Comparison of ENCODE assay signal across 10 cellular contexts in the genomic region with DNA sequence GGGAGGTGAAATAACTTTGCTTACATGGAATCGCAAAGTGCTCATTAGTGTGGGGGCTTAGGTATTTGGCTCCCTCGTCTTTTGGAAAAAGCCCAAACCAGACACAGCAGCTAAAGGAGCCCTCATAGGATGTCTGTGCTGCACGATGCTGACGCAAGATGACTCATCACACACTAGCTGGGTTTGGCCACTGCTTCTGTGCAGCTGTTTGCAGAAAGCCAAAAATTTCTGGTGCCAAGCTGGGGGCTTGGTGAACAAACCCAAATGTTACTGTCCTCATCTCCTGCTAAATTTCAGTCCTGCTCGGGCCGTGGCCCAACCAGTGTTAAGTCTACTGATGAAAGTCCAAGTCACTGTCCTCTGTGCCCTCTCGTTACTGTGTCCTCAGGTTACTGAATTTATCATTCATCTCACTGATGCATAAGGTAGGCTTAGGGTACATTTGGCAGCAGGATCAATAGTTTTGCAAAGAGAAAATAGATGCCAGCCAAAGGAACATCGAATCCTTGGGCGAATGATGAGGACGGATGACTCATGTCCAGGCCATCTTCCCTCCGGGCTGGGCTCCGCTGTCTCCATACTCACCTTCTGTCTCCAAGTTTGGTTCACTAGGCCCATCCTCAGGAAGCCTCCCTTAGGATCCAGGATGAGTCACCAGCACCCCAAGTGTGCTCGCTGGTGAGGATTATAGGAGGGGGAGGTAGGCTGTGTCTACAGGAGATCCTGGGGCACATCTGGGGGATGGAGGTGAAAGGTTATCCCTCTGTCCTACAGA.
DNase-seq lines count a peak whose midpoint lies in the region; ATAC-seq and TF ChIP-seq lines count a peak whose summit lies in the region.
"Had no signal": no experiment of that assay in that cellular context is flagged by ENCODE, and none has a peak within 500 bp of the region (broad histone marks: within the 10 kb centered on the region; RNA-seq: fewer than 3 reads in every experiment).

No MANE protein-coding gene starts in this region.

- H3K27ac ChIP-seq in SJCRH30 (peak overlapping the region; percentile 64), ovary (peak overlapping the region; percentile 59 to 65)
- H3K27ac ChIP-seq: BLaER1, parathyroid adenoma had no signal

- intact Hi-C loops in ovary (cut with DNase I), result loop anchor here (5.0 to 10.0 kb wide), 2 partner anchors 929 to 932 kb away; no protein-coding TSS in a partner anchor

- peak; percentile 3 for DNase-seq in NCI-H2196 (lab: John Stamatoyannopoulos, UW; ENCODE audit: unreplicated experiment)
- no peak for DNase-seq in NCI-H2196 treated with DMSO at 0.1 percent for 48 hours (lab: John Stamatoyannopoulos, UW; ENCODE audit: unreplicated experiment)
- DNase-seq in SJCRH30, result peak; percentile 88 to 94
- DNase-seq in fibroblast of pulmonary artery (ENCODE audit: low read depth), result peak; percentile 98
- DNase-seq in ovary, result peak; percentile 79 to 84 (median 82)
- DNase-seq in HuH-7.5 (ENCODE audit: low spot score), result no peak

- H3K4me3 ChIP-seq in SJCRH30, result peak overlapping the region; percentile 47
- peak overlapping the region; percentile 50 for H3K4me3 ChIP-seq in fibroblast of pulmonary artery (replicated peaks; ENCODE audit: low read depth, low read length)
- no peak overlapping the region for H3K4me3 ChIP-seq in ovary
- H3K4me3 ChIP-seq: BLaER1 had no signal

- H3K9me3 ChIP-seq in SJCRH30 (replicated peaks) (no peaks in the 10 kb centered on the region), ovary (no peaks in the 10 kb centered on the region)

- TF ChIP-seq POLR2A in ovary (IDR thresholded peaks at IDR 0.05), result no peak

- peaks cover 20% of the 10 kb centered on the region for H3K4me1 ChIP-seq in SJCRH30
- peaks cover 2% of the 10 kb centered on the region for H3K4me1 ChIP-seq in ovary (ENCODE audit: insufficient read depth)
- H3K4me1 ChIP-seq: BLaER1, parathyroid adenoma had no signal

- TF ChIP-seq EP300 in ovary (IDR thresholded peaks at IDR 0.05), result no peak

- H3K36me3 ChIP-seq in SJCRH30, result no peaks in the 10 kb centered on the region
- no peaks in the 10 kb centered on the region for H3K36me3 ChIP-seq in ovary
- H3K36me3 ChIP-seq: BLaER1 had no signal

- ATAC-seq in HG03354 (IDR thresholded peaks at IDR 0.05; ENCODE audit: poor library complexity, severe bottlenecking, unreplicated experiment), result no peak
- ATAC-seq in GM18517 (IDR thresholded peaks at IDR 0.05; ENCODE audit: unreplicated experiment), result no peak

- no peaks in the 10 kb centered on the region for H3K27me3 ChIP-seq in SJCRH30
- no peaks in the 10 kb centered on the region for H3K27me3 ChIP-seq in ovary
- H3K27me3 ChIP-seq: BLaER1 had no signal

- 25 to 33% (median 33%) methylated on average over 13 of the region's 13 CpGs for WGBS in ovary, 3 donors

- TF ChIP-seq CTCF in fibroblast of pulmonary artery (IDR thresholded peaks at IDR 0.05; ENCODE audit: low read length, missing control alignments), result no peak
- no peak for TF ChIP-seq CTCF in ovary (IDR thresholded peaks at IDR 0.05)

Comparison
In these comparisons a context has a peak if more than half of its experiments do, and no peak if none do; other contexts are left out.
1. DNase-seq: peak in NCI-H2196 (single experiment), SJCRH30 (2 of 2), fibroblast of pulmonary artery (single experiment) and ovary (5 of 5); none in NCI-H2196 treated with DMSO at 0.1 percent for 48 hours (single experiment) and HuH-7.5 (single experiment).